In genomic region chr4:23728393-23728792, GRCh38 we compare ENCODE assay signal across 10 cellular contexts.
A peak's percentile ranks its signal among the peaks of the same experiment; 100 is the strongest.
DNase-seq lines count a peak whose midpoint lies in the region; ATAC-seq and TF ChIP-seq lines count a peak whose summit lies in the region.
"Had no signal": no experiment of that assay in that cellular context is flagged by ENCODE, and none has a peak within 500 bp of the region (broad histone marks: within the 10 kb centered on the region; RNA-seq: fewer than 3 reads in every experiment).

No MANE protein-coding gene starts in this region.

- no peaks in the 10 kb centered on the region for H3K27me3 Mint-ChIP-seq in stimulated activated naive B cell treated with anti-CD40 and anti-IgM and Interleukin-4, amounts not matched to agents 10 μg/mL and 1 μg/mL and 100 μg/mL, for 72 hours
- peaks cover 0 to 17% (median 0%) of the 10 kb centered on the region in 5 donors for H3K27me3 Mint-ChIP-seq in naive thymus-derived CD8-positive, alpha-beta T cell
- H3K27me3 Mint-ChIP-seq: activated CD4-positive, alpha-beta T cell treated with anti-CD3 and anti-CD28 coated beads for 36 hours had no signal

- peaks cover 3 to 5% of the 10 kb centered on the region in 2 donors for H3K9me3 Mint-ChIP-seq in stimulated activated naive B cell treated with anti-CD40 and anti-IgM and Interleukin-4, amounts not matched to agents 10 μg/mL and 1 μg/mL and 100 μg/mL, for 72 hours
- H3K9me3 Mint-ChIP-seq in naive thymus-derived CD8-positive, alpha-beta T cell = peaks cover 0 to 11% (median 0%) of the 10 kb centered on the region in 9 donors

- no peak overlapping the region for H3K27ac Mint-ChIP-seq in stimulated activated naive B cell treated with anti-CD40 and anti-IgM and Interleukin-4, amounts not matched to agents 10 μg/mL and 1 μg/mL and 100 μg/mL, for 72 hours
- no peak overlapping the region for H3K27ac Mint-ChIP-seq in naive thymus-derived CD8-positive, alpha-beta T cell
- H3K27ac Mint-ChIP-seq: activated CD4-positive, alpha-beta T cell treated with anti-CD3 and anti-CD28 coated beads for 36 hours had no signal

- no peak for ATAC-seq in stimulated activated naive B cell treated with anti-CD40 and anti-IgM and Interleukin-4, amounts not matched to agents 10 μg/mL and 1 μg/mL and 100 μg/mL, for 72 hours (replicated peaks)
- ATAC-seq in HG02798 (IDR thresholded peaks at IDR 0.05; ENCODE audit: poor library complexity, unreplicated experiment) (no peak), HG02970 (IDR thresholded peaks at IDR 0.05; ENCODE audit: low FRiP score, unreplicated experiment) (no peak)
- ATAC-seq in naive thymus-derived CD8-positive, alpha-beta T cell = no peak
- ATAC-seq: activated CD4-positive, alpha-beta T cell treated with anti-CD3 and anti-CD28 coated beads for 36 hours had no signal

- no peaks in the 10 kb centered on the region for H3K4me1 Mint-ChIP-seq in stimulated activated naive B cell treated with anti-CD40 and anti-IgM and Interleukin-4, amounts not matched to agents 10 μg/mL and 1 μg/mL and 100 μg/mL, for 72 hours
- H3K4me1 Mint-ChIP-seq in naive thymus-derived CD8-positive, alpha-beta T cell = no peaks in the 10 kb centered on the region
- H3K4me1 Mint-ChIP-seq: activated CD4-positive, alpha-beta T cell treated with anti-CD3 and anti-CD28 coated beads for 36 hours had no signal

- H3K4me3 ChIP-seq in foreskin fibroblast (ENCODE audit: low read depth in 1 of 2, low read length in 2 of 2) (no peak overlapping the region), skeletal muscle cell (ENCODE audit: low read depth, low read length) (no peak overlapping the region)
- H3K4me3 ChIP-seq: uterus had no signal

- H3K36me3 Mint-ChIP-seq in stimulated activated naive B cell treated with anti-CD40 and anti-IgM and Interleukin-4, amounts not matched to agents 10 μg/mL and 1 μg/mL and 100 μg/mL, for 72 hours = no peaks in the 10 kb centered on the region
- no peaks in the 10 kb centered on the region for H3K36me3 Mint-ChIP-seq in naive thymus-derived CD8-positive, alpha-beta T cell

- POLR2A ChIA-PET in naive thymus-derived CD8-positive, alpha-beta T cell (lab: Charles Lee) = no interaction called here

- H3K4me3 Mint-ChIP-seq in stimulated activated naive B cell treated with anti-CD40 and anti-IgM and Interleukin-4, amounts not matched to agents 10 μg/mL and 1 μg/mL and 100 μg/mL, for 72 hours = no peak overlapping the region
- H3K4me3 Mint-ChIP-seq in naive thymus-derived CD8-positive, alpha-beta T cell = no peak overlapping the region
- H3K4me3 Mint-ChIP-seq: activated CD4-positive, alpha-beta T cell treated with anti-CD3 and anti-CD28 coated beads for 36 hours had no signal

- DNase-seq in GOT3 (lab: John Stamatoyannopoulos, UW) (peak; percentile 31), SK-MEL-5 (ENCODE audit: low read depth, low spot score) (peak; percentile 31), foreskin fibroblast (peak; percentile 70 to 86), skeletal muscle cell (ENCODE audit: low read depth) (peak; percentile 56)
- DNase-seq in stimulated activated naive B cell treated with anti-CD40 and anti-IgM and Interleukin-4, amounts not matched to agents 10 μg/mL and 1 μg/mL and 100 μg/mL, for 72 hours = no peak
- no peak for DNase-seq in naive thymus-derived CD8-positive, alpha-beta T cell
- DNase-seq: activated CD4-positive, alpha-beta T cell treated with anti-CD3 and anti-CD28 coated beads for 36 hours; uterus had no signal

- in situ Hi-C loops in SK-MEL-5 (cut with HindIII; ENCODE audit: low pct_unique_long_range_greater_than_20kb, low sequenced_read_pairs) = no loop called here

- no peak for TF ChIP-seq CTCF in foreskin fibroblast (IDR thresholded peaks at IDR 0.05; ENCODE audit: low read depth, low read length)

Comparison
In these comparisons a context has a peak if more than half of its experiments do, and no peak if none do; other contexts are left out.
1. DNase-seq: peak in GOT3 (single experiment), SK-MEL-5 (single experiment), foreskin fibroblast (2 of 2) and skeletal muscle cell (single experiment); none in stimulated activated naive B cell treated with anti-CD40 and anti-IgM and Interleukin-4, amounts not matched to agents 10 μg/mL and 1 μg/mL and 100 μg/mL, for 72 hours (single experiment) and naive thymus-derived CD8-positive, alpha-beta T cell (0 of 10).